26 cellular contexts compared by ENCODE assay signal in genomic region chr6:46312657-46313056, GRCh38.
"Had no signal": no experiment of that assay in that cellular context is flagged by ENCODE, and none has a peak within 500 bp of the region (broad histone marks: within the 10 kb centered on the region; RNA-seq: fewer than 3 reads in every experiment).

No MANE protein-coding gene starts in this region.

- H3K27ac Mint-ChIP-seq: activated CD4-positive, alpha-beta T cell treated with anti-CD3 and anti-CD28 coated beads for 36 hours; activated CD8-positive, alpha-beta memory T cell treated with anti-CD3 and anti-CD28 coated beads, Interleukin-2, amount 10 ng/mL, durations not matched to agents 7 days and 5 days; activated CD8-positive, alpha-beta T cell treated with anti-CD3 and anti-CD28 coated beads, Interleukin-2, amount 10 ng/mL, durations not matched to agents 7 days and 5 days; activated naive CD4-positive, alpha-beta T cell treated with anti-CD3 and anti-CD28 coated beads, Interleukin-2, amount 50 U/mL, for 24 hours; activated T-helper 2 cell treated with anti-CD3 and anti-CD28 coated beads, Interferon-gamma antibody, Interleukin-2, Interleukin-4, amounts not matched to agents 10 μg/mL and 5 μg/mL and 100 μg/mL, durations not matched to agents 14 hours and 24 hours and 36 hours; brain; effector memory CD8-positive, alpha-beta T cell; mesothelial cell of epicardium; naive B cell; nephron progenitor cell; T-helper 2 cell treated with Interferon-gamma antibody and Interleukin-4, amounts not matched to agents 5 μg/mL and 100 μg/mL, for 36 hours had no signal

- H3K9me3 ChIP-seq: pancreas, psoas muscle, spleen had no signal

- H3K9me3 Mint-ChIP-seq: activated naive CD4-positive, alpha-beta T cell treated with anti-CD3 and anti-CD28 coated beads, Interleukin-2, amount 50 U/mL, for 24 hours; activated T-helper 2 cell treated with anti-CD3 and anti-CD28 coated beads, Interferon-gamma antibody, Interleukin-2, Interleukin-4, amounts not matched to agents 10 μg/mL and 5 μg/mL and 100 μg/mL, durations not matched to agents 14 hours and 24 hours and 36 hours; brain; effector memory CD8-positive, alpha-beta T cell; mesothelial cell of epicardium; nephron progenitor cell; T-helper 2 cell treated with Interferon-gamma antibody and Interleukin-4, amounts not matched to agents 5 μg/mL and 100 μg/mL, for 36 hours had no signal

- H3K4me3 Mint-ChIP-seq: activated CD4-positive, alpha-beta T cell treated with anti-CD3 and anti-CD28 coated beads for 36 hours; activated CD8-positive, alpha-beta memory T cell treated with anti-CD3 and anti-CD28 coated beads, Interleukin-2, amount 10 ng/mL, durations not matched to agents 7 days and 5 days; activated CD8-positive, alpha-beta T cell treated with anti-CD3 and anti-CD28 coated beads, Interleukin-2, amount 10 ng/mL, durations not matched to agents 7 days and 5 days; activated naive CD4-positive, alpha-beta T cell treated with anti-CD3 and anti-CD28 coated beads, Interleukin-2, amount 50 U/mL, for 24 hours; brain; effector memory CD8-positive, alpha-beta T cell; mesothelial cell of epicardium; naive B cell; nephron progenitor cell; T-helper 2 cell treated with Interferon-gamma antibody and Interleukin-4, amounts not matched to agents 5 μg/mL and 100 μg/mL, for 36 hours had no signal

- H3K27me3 ChIP-seq: cardiac muscle cell, hepatocyte, pancreas, spleen had no signal

- H3K4me1 Mint-ChIP-seq: activated CD4-positive, alpha-beta T cell treated with anti-CD3 and anti-CD28 coated beads for 36 hours; activated naive CD4-positive, alpha-beta T cell treated with anti-CD3 and anti-CD28 coated beads, Interleukin-2, amount 50 U/mL, for 24 hours; brain had no signal

- ATAC-seq: activated CD4-positive, alpha-beta T cell treated with anti-CD3 and anti-CD28 coated beads for 36 hours; activated CD8-positive, alpha-beta memory T cell treated with anti-CD3 and anti-CD28 coated beads, Interleukin-2, amount 10 ng/mL, durations not matched to agents 7 days and 5 days; activated CD8-positive, alpha-beta T cell treated with anti-CD3 and anti-CD28 coated beads, Interleukin-2, amount 10 ng/mL, durations not matched to agents 7 days and 5 days; effector memory CD8-positive, alpha-beta T cell had no signal

- DNase-seq: activated CD4-positive, alpha-beta T cell treated with anti-CD3 and anti-CD28 coated beads for 36 hours; activated CD4-positive, CD25-positive, alpha-beta regulatory T cell; activated CD8-positive, alpha-beta memory T cell treated with anti-CD3 and anti-CD28 coated beads, Interleukin-2, amount 10 ng/mL, durations not matched to agents 7 days and 5 days; activated CD8-positive, alpha-beta T cell treated with anti-CD3 and anti-CD28 coated beads, Interleukin-2, amount 10 ng/mL, durations not matched to agents 7 days and 5 days; activated T-cell treated with anti-CD3 and anti-CD28 coated beads, Interleukin-2, amount 50 U/mL, for 48 hours; anterior cingulate cortex; effector memory CD8-positive, alpha-beta T cell; foreskin melanocyte; glutamatergic neuron; islet precursor cell; naive B cell; nephron progenitor cell; pancreas; psoas muscle; spleen; stimulated activated naive CD4-positive, alpha-beta T cell; T-helper 1 cell; trophoblast cell had no signal

- H3K27me3 Mint-ChIP-seq: brain; effector memory CD8-positive, alpha-beta T cell had no signal

- H3K4me2 ChIP-seq: hepatocyte had no signal

- H3K4me3 ChIP-seq: cardiac muscle cell, coronary artery, hepatocyte, pancreas, psoas muscle, spleen had no signal

- H3K4me1 ChIP-seq: pancreas, psoas muscle, spleen had no signal

- H3K36me3 ChIP-seq: cardiac muscle cell, pancreas, spleen had no signal

- H2AFZ ChIP-seq: hepatocyte had no signal

- H3K27ac ChIP-seq: cardiac muscle cell, coronary artery, hepatocyte, pancreas, psoas muscle, spleen had no signal

- H3K79me2 ChIP-seq: hepatocyte had no signal

- H3K36me3 Mint-ChIP-seq: activated naive CD4-positive, alpha-beta T cell treated with anti-CD3 and anti-CD28 coated beads, Interleukin-2, amount 50 U/mL, for 24 hours; brain; mesothelial cell of epicardium; naive B cell had no signal
